ENCODE assay signal across 10 cellular contexts in genomic region chr5:758698-759053, GRCh38. TPM values are rescaled to one million over a fixed set of nuclear protein-coding genes. Genes with fewer than 3 reads are reported as not detected.
DNase-seq lines count a peak whose midpoint lies in the region; ATAC-seq and TF ChIP-seq lines count a peak whose summit lies in the region.
"Had no signal": no experiment of that assay in that cellular context is flagged by ENCODE, and none has a peak within 500 bp of the region (broad histone marks: within the 10 kb centered on the region; RNA-seq: fewer than 3 reads in every experiment).

No MANE protein-coding gene starts in this region.

- no peaks in the 10 kb centered on the region for H3K9me2 ChIP-seq in PC-9 (ENCODE audit: insufficient read depth)

- ATAC-seq in Right ventricle myocardium inferior (no peak), natural killer cell (no peak), GM21737 (IDR thresholded peaks at IDR 0.05; ENCODE audit: unreplicated experiment) (no peak), GM19455 (IDR thresholded peaks at IDR 0.05; ENCODE audit: unreplicated experiment) (no peak)

- TF ChIP-seq CTCF in 22Rv1 (IDR thresholded peaks at IDR 0.05) (no peak), PC-9 (conservative IDR thresholded peaks at IDR 0.05) (no peak), natural killer cell (IDR thresholded peaks at IDR 0.05) (no peak)

- DNase-seq in PC-9, result no peak
- peak; percentile 61 for DNase-seq in Right ventricle myocardium inferior (ENCODE audit: missing footprints)
- DNase-seq in natural killer cell, result no peak
- DNase-seq in NCI-H146 (lab: John Stamatoyannopoulos, UW), result no peak
- no peak for DNase-seq in middle frontal gyrus (ENCODE audit: extremely low spot score, low spot score)

- H3K4me1 ChIP-seq in PC-9 (replicated peaks; ENCODE audit: insufficient read depth), result 0 out of 2 replicates have a peak, but pooled peaks cover 4% of the 10 kb centered on the region

- H2AFZ ChIP-seq in PC-9, result no peak overlapping the region

- no peak overlapping the region for H3K27ac Mint-ChIP-seq in natural killer cell

- no peaks in the 10 kb centered on the region for H3F3A ChIP-seq in PC-9 (ENCODE audit: insufficient read depth, low read depth)

- H3K27ac ChIP-seq in 22Rv1 (peak overlapping the region; percentile 50), PC-9 (no peak overlapping the region)
- H3K27ac ChIP-seq: thoracic aorta had no signal

- no peaks in the 10 kb centered on the region for H3K9me3 ChIP-seq in PC-9 (ENCODE audit: insufficient read depth, low read depth)
- H3K9me3 ChIP-seq: thoracic aorta had no signal

- H4K20me1 ChIP-seq in PC-9 (ENCODE audit: insufficient read depth), result no peaks in the 10 kb centered on the region

- H3K79me2 ChIP-seq in PC-9 (ENCODE audit: low read depth), result no peaks in the 10 kb centered on the region

- H3K27me3 Mint-ChIP-seq in natural killer cell (ENCODE audit: low read depth in 2 of 2), result peaks cover 0 to 4% of the 10 kb centered on the region in 2 donors

- H3K36me3 ChIP-seq in PC-9 (ENCODE audit: low read depth), result no peaks in the 10 kb centered on the region
- H3K36me3 ChIP-seq: thoracic aorta had no signal

- CTCF ChIA-PET in PC-9 (lab: Charles Lee), result no interaction called here

- intact Hi-C loops in PC-9 (cut with micrococcal nuclease; ENCODE audit: unreplicated experiment), result loop anchor here (2.0 kb wide), 2 partner anchors 26 to 86 kb away; partner anchors contain the start of gene ZDHHC11B
- intact Hi-C loops in Right ventricle myocardium inferior (cut with DNase I), result loop anchor here (2.0 to 5.0 kb wide), 2 partner anchors 26 to 86 kb away; partner anchors contain the start of gene ZDHHC11B
- intact Hi-C loops in natural killer cell (cut with micrococcal nuclease), result no loop called here

- POLR2A ChIA-PET in PC-9 (lab: Charles Lee; ENCODE audit: unreplicated experiment), result no interaction called here

- peak overlapping the region; percentile 39 for H3K4me2 ChIP-seq in PC-9

- peaks cover 74% of the 10 kb centered on the region for H3K27me3 ChIP-seq in PC-9 (ENCODE audit: insufficient read depth, low read depth)

- no peak overlapping the region for H3K4me3 ChIP-seq in PC-9
- H3K4me3 ChIP-seq: thoracic aorta had no signal

- no peaks in the 10 kb centered on the region for H3K9me3 Mint-ChIP-seq in natural killer cell

- BruUV-seq in PC-9 (replicated peaks; lab: Mats Ljungman, UMichigan), result TSS peak; percentile 69

- peak overlapping the region; percentile 25 for H3K4me3 Mint-ChIP-seq in natural killer cell

- H3K36me3 Mint-ChIP-seq in natural killer cell, result no peaks in the 10 kb centered on the region

- H3K4me1 Mint-ChIP-seq in natural killer cell, result peaks cover 0 to 7% of the 10 kb centered on the region in 2 donors

RNA-seq across cellular contexts. Expression of gene ZDHHC11B, which starts 25.9 kb away (rescaled TPM):
- 0.41 TPM in 1 of 2 replicates, not detected in the other for total RNA-seq in PC-9 (2021)
- 14.7 TPM for total RNA-seq in Right ventricle myocardium inferior
- total RNA-seq in natural killer cell, result 1 to 10 TPM in 2 of 3 donors, under 1 TPM in 1; 0.85 to 7.3 (median 2.2) TPM
- total RNA-seq: glomerular endothelial cell had no signal
